ENCODE assay signal across 11 cellular contexts in the genomic region with DNA sequence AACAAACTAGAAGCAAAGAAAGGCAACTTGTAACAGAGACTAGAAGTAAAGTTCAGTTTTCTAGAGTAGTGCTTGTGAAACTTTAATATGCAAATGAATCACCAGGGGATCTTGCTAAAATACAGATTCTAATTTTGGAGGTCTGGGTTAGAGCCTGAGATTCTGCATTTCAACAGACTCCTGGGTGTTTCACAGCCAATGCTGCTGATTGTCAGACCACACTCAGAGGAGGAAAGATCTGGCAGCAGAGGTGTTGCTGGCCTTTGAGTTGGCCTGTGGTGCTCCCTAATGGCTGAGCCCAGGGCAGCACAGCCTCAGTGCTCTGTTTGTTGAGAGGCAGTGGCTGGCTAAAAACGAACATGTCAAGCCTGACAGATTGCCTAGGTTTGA. TPM values are rescaled to one million over a fixed set of nuclear protein-coding genes. Genes with fewer than 3 reads are reported as not detected.
DNase-seq lines count a peak whose midpoint lies in the region; ATAC-seq and TF ChIP-seq lines count a peak whose summit lies in the region.
"Had no signal": no experiment of that assay in that cellular context is flagged by ENCODE, and none has a peak within 500 bp of the region (broad histone marks: within the 10 kb centered on the region; RNA-seq: fewer than 3 reads in every experiment).

No MANE protein-coding gene starts in this region.

- no peak overlapping the region for H3K4me2 ChIP-seq in IMR-90 (ENCODE audit: low read depth, low read length)

- H3K79me1 ChIP-seq in IMR-90 (ENCODE audit: low read depth in 1 of 2, low read length in 2 of 2): peaks cover 18 to 82% of the 10 kb centered on the region in 2 experiments

- H4K5ac ChIP-seq in IMR-90 (ENCODE audit: low read depth, low read length): no peak overlapping the region

- H3K18ac ChIP-seq in IMR-90 (ENCODE audit: low read depth, low read length): no peak overlapping the region

- dilution Hi-C loops in IMR-90 (cut with HindIII; ENCODE audit: low sequenced_read_pairs, unreplicated experiment): no loop called here

- H3K9me1 ChIP-seq in IMR-90 (ENCODE audit: insufficient read depth, low read length): peaks cover 12% of the 10 kb centered on the region

- H3K36me3 ChIP-seq in IMR-90 (ENCODE audit: control insufficient read depth, insufficient read depth, low read length): peaks cover 2% of the 10 kb centered on the region
- peaks cover 0 to 48% (median 16%) of the 10 kb centered on the region in 9 donors for H3K36me3 ChIP-seq in heart right ventricle

- no peaks in the 10 kb centered on the region for H3K27me3 ChIP-seq in IMR-90 (ENCODE audit: control insufficient read depth, insufficient read depth, low read length)
- H3K27me3 ChIP-seq in heart right ventricle: no peaks in the 10 kb centered on the region

- H2BK20ac ChIP-seq in IMR-90 (ENCODE audit: low read depth, low read length): no peak overlapping the region

- no TSS peak for BruUV-seq in IMR-90 (replicated peaks; lab: Mats Ljungman, UMichigan)

- H3K9me3 ChIP-seq in IMR-90 (ENCODE audit: control insufficient read depth, insufficient read depth, low read length): no peaks in the 10 kb centered on the region
- no peaks in the 10 kb centered on the region for H3K9me3 ChIP-seq in heart right ventricle

- H3K56ac ChIP-seq in IMR-90 (ENCODE audit: extremely low read depth, insufficient read depth, low read length): no peak overlapping the region

- H3K27ac ChIP-seq in IMR-90 (ENCODE audit: insufficient read depth, low read length) (no peak overlapping the region), heart right ventricle (peak overlapping the region; percentile 33 to 99 (median 89))

- H3K27me3 Mint-ChIP-seq in natural killer cell treated with Interleukin-12 subunit alpha and Interleukin-12 subunit beta and Interleukin-15 and Interleukin-18, amount 100 ng/mL, for 72 hours: no peaks in the 10 kb centered on the region
- H3K27me3 Mint-ChIP-seq in natural killer cell (ENCODE audit: low read depth in 2 of 2): no peaks in the 10 kb centered on the region
- H3K27me3 Mint-ChIP-seq in T-cell: no peaks in the 10 kb centered on the region
- H3K27me3 Mint-ChIP-seq in activated CD4-positive, alpha-beta T cell treated with anti-CD3 and anti-CD28 coated beads, Interleukin-2, amount 10 ng/mL, durations not matched to agents 24 days and 14 days: no peaks in the 10 kb centered on the region

- CTCF ChIA-PET in IMR-90 (lab: Yijun Ruan, JAX): no interaction called here
- CTCF ChIA-PET in T-cell (lab: Charles Lee): no interaction called here

- TF ChIP-seq POLR2A in IMR-90 (IDR thresholded peaks at IDR 0.05; ENCODE audit: low read depth, low read length): no peak

- H3K4me3 ChIP-seq in IMR-90 (ENCODE audit: insufficient read depth, low read depth, low read length) (no peak overlapping the region), heart right ventricle (peak overlapping the region in 1 of 10 donors; percentile 1)

- peaks cover 5% of the 10 kb centered on the region for H3K36me3 Mint-ChIP-seq in natural killer cell treated with Interleukin-12 subunit alpha and Interleukin-12 subunit beta and Interleukin-15 and Interleukin-18, amount 100 ng/mL, for 72 hours
- H3K36me3 Mint-ChIP-seq in natural killer cell (peaks cover 7% of the 10 kb centered on the region), T-cell (peaks cover 30% of the 10 kb centered on the region)
- peaks cover 14% of the 10 kb centered on the region for H3K36me3 Mint-ChIP-seq in activated CD4-positive, alpha-beta T cell treated with anti-CD3 and anti-CD28 coated beads, Interleukin-2, amount 10 ng/mL, durations not matched to agents 24 days and 14 days (ENCODE audit: low read depth)

- H4K20me1 ChIP-seq in IMR-90 (ENCODE audit: insufficient read depth, low read length): peaks cover 44% of the 10 kb centered on the region

- WGBS in IMR-90 (ENCODE audit: extremely low coverage in 2 of 2, insufficient read length in 1 of 2), 2 experiments: no CpG with 5 or more reads among the region's 1 CpG
- 17 to 26% methylated on average over 1 of the region's 1 CpG for WGBS in heart right ventricle, 2 donors

- H3K14ac ChIP-seq in IMR-90 (replicated peaks; ENCODE audit: low read depth, low read length): no peak overlapping the region

- TF ChIP-seq CTCF in natural killer cell (IDR thresholded peaks at IDR 0.05): no peak
- TF ChIP-seq CTCF in IMR-90 (conservative IDR thresholded peaks at IDR 0.05; ENCODE audit: low read depth, low read length): no peak
- TF ChIP-seq CTCF in heart right ventricle (IDR thresholded peaks at IDR 0.05): peak in 4 of 9 donors; percentile 12 to 40 (median 31)

- no peaks in the 10 kb centered on the region for H3K9me3 Mint-ChIP-seq in natural killer cell treated with Interleukin-12 subunit alpha and Interleukin-12 subunit beta and Interleukin-15 and Interleukin-18, amount 100 ng/mL, for 72 hours
- no peaks in the 10 kb centered on the region for H3K9me3 Mint-ChIP-seq in natural killer cell
- H3K9me3 Mint-ChIP-seq in T-cell: no peaks in the 10 kb centered on the region
- H3K9me3 Mint-ChIP-seq in activated CD4-positive, alpha-beta T cell treated with anti-CD3 and anti-CD28 coated beads, Interleukin-2, amount 10 ng/mL, durations not matched to agents 24 days and 14 days: no peaks in the 10 kb centered on the region

- H3K23ac ChIP-seq in IMR-90 (ENCODE audit: low read depth, low read length): peak overlapping the region; percentile 18; the same call in 1 of the 2 replicates

- H2AK5ac ChIP-seq in IMR-90 (ENCODE audit: low read depth, low read length): no peak overlapping the region

- in situ Hi-C loops in IMR-90 (cut with MboI; ENCODE audit: low sequenced_read_pairs): no loop called here

- no peak for DNase-seq in natural killer cell treated with Interleukin-12 subunit alpha and Interleukin-12 subunit beta and Interleukin-15 and Interleukin-18, amount 100 ng/mL, for 72 hours (ENCODE audit: low spot score)
- DNase-seq in natural killer cell (no peak), IMR-90 (no peak), heart right ventricle (peak; percentile 53 to 59), T-cell (no peak), NCI-H82 (lab: John Stamatoyannopoulos, UW) (no peak)
- DNase-seq in activated CD4-positive, alpha-beta T cell treated with anti-CD3 and anti-CD28 coated beads, Interleukin-2, amount 50 U/mL, for 1 hour: no peak
- no peak for DNase-seq in activated CD4-positive, alpha-beta T cell treated with anti-CD3 and anti-CD28 coated beads, Interleukin-2, amount 10 ng/mL, durations not matched to agents 24 days and 14 days
- DNase-seq: ACHN; activated CD8-positive, alpha-beta memory T cell treated with anti-CD3 and anti-CD28 coated beads for 24 hours; central memory CD4-positive, alpha-beta T cell had no signal

- POLR2A ChIA-PET in IMR-90 (lab: Charles Lee; ENCODE audit: unreplicated experiment): no interaction called here
- POLR2A ChIA-PET in T-cell (lab: Charles Lee): no interaction called here

- peaks cover 18% of the 10 kb centered on the region for H3K4me1 ChIP-seq in IMR-90 (ENCODE audit: control insufficient read depth, insufficient read depth, low read length)
- H3K4me1 ChIP-seq in heart right ventricle: peaks cover 36 to 98% (median 92%) of the 10 kb centered on the region in 9 donors

- no peak overlapping the region for H2AFZ ChIP-seq in IMR-90 (replicated peaks; ENCODE audit: low read length, poor library complexity)

- H2BK15ac ChIP-seq in IMR-90 (ENCODE audit: low read depth, low read length): no peak overlapping the region

- intact Hi-C loops in natural killer cell (cut with micrococcal nuclease): no loop called here
- intact Hi-C loops in IMR-90 (cut with micrococcal nuclease): no loop called here
- intact Hi-C loops in heart right ventricle (cut with DNase I): no loop called here
- intact Hi-C loops in activated CD4-positive, alpha-beta T cell treated with anti-CD3 and anti-CD28 coated beads, Interleukin-2, amount 10 ng/mL, durations not matched to agents 24 days and 14 days (cut with micrococcal nuclease): no loop called here

- peaks cover 24 to 35% of the 10 kb centered on the region in 2 donors for H3K4me1 Mint-ChIP-seq in natural killer cell treated with Interleukin-12 subunit alpha and Interleukin-12 subunit beta and Interleukin-15 and Interleukin-18, amount 100 ng/mL, for 72 hours (ENCODE audit: low read depth in 2 of 2)
- H3K4me1 Mint-ChIP-seq in natural killer cell (peaks cover 22 to 35% of the 10 kb centered on the region in 2 donors), T-cell (peaks cover 44 to 52% (median 47%) of the 10 kb centered on the region in 3 donors)
- H3K4me1 Mint-ChIP-seq in activated CD4-positive, alpha-beta T cell treated with anti-CD3 and anti-CD28 coated beads, Interleukin-2, amount 10 ng/mL, durations not matched to agents 24 days and 14 days: peaks cover 20% of the 10 kb centered on the region

- H4K8ac ChIP-seq in IMR-90 (ENCODE audit: low read depth in 2 of 2, low read length in 2 of 2): no peak overlapping the region

- H3K9ac ChIP-seq in IMR-90 (ENCODE audit: low read depth, low read length): no peak overlapping the region

- no peak for TF ChIP-seq RAD21 in IMR-90 (IDR thresholded peaks at IDR 0.05; ENCODE audit: low read length)

- no peak overlapping the region for H3K4ac ChIP-seq in IMR-90 (ENCODE audit: low read depth, low read length)

- ATAC-seq in natural killer cell treated with Interleukin-12 subunit alpha and Interleukin-12 subunit beta and Interleukin-15 and Interleukin-18, amount 100 ng/mL, for 72 hours: peak; percentile 43 to 63
- ATAC-seq in natural killer cell (no peak), IMR-90 (ENCODE audit: low read depth) (no peak), heart right ventricle (peak; percentile 48 to 82 (median 70)), T-cell (replicated peaks in 1 of 4) (no peak)

- no peak overlapping the region for H2BK120ac ChIP-seq in IMR-90 (ENCODE audit: low read depth, low read length)

- H3K27ac Mint-ChIP-seq in natural killer cell treated with Interleukin-12 subunit alpha and Interleukin-12 subunit beta and Interleukin-15 and Interleukin-18, amount 100 ng/mL, for 72 hours: peak overlapping the region in 1 of 2 donors; percentile 43
- H3K27ac Mint-ChIP-seq in natural killer cell (no peak overlapping the region), T-cell (no peak overlapping the region)
- no peak overlapping the region for H3K27ac Mint-ChIP-seq in activated CD4-positive, alpha-beta T cell treated with anti-CD3 and anti-CD28 coated beads, Interleukin-2, amount 10 ng/mL, durations not matched to agents 24 days and 14 days

- no peak overlapping the region for H4K91ac ChIP-seq in IMR-90 (ENCODE audit: insufficient read depth, low read depth, low read length)

- no peak overlapping the region for H3K4me3 Mint-ChIP-seq in natural killer cell treated with Interleukin-12 subunit alpha and Interleukin-12 subunit beta and Interleukin-15 and Interleukin-18, amount 100 ng/mL, for 72 hours
- no peak overlapping the region for H3K4me3 Mint-ChIP-seq in natural killer cell
- H3K4me3 Mint-ChIP-seq in T-cell: no peak overlapping the region
- H3K4me3 Mint-ChIP-seq in activated CD4-positive, alpha-beta T cell treated with anti-CD3 and anti-CD28 coated beads, Interleukin-2, amount 10 ng/mL, durations not matched to agents 24 days and 14 days: no peak overlapping the region

- H2BK5ac ChIP-seq in IMR-90 (ENCODE audit: low read depth, low read length, poor library complexity, severe bottlenecking): no peak overlapping the region

- no peak overlapping the region for H2AK9ac ChIP-seq in IMR-90 (replicated peaks; ENCODE audit: low read depth, low read length, poor library complexity)

RNA-seq across cellular contexts. Expression of gene CRY2, which starts 5.4 kb away (rescaled TPM):
- total RNA-seq in natural killer cell treated with Interleukin-12 subunit alpha and Interleukin-12 subunit beta and Interleukin-15 and Interleukin-18, amount 100 ng/mL, for 72 hours: 10 to 100 TPM; 22.8 to 28.5 TPM
- total RNA-seq in natural killer cell (100 to 1,000 TPM; 124 to 214 (median 141) TPM), IMR-90 (2012; rRNA removed) (12.8 and 13.1 TPM in 2 replicates), heart right ventricle (100 to 1,000 TPM in 5 of 10 donors, 10 to 100 TPM in 5; 61.8 to 131 (median 98.0) TPM), T-cell (100 to 1,000 TPM in 2 of 5 donors, 10 to 100 TPM in 3; 54.0 to 198 (median 63.5) TPM)
- polyA plus RNA-seq in IMR-90 (2012; rRNA removed) (10.8 and 12.2 TPM in 2 replicates), heart right ventricle (10 to 100 TPM; 16.8 to 24.4 TPM)
- polyA plus RNA-seq in IMR-90 (2012; cell fraction: cytosol; rRNA removed): 5.4 and 6.9 TPM in 2 replicates
- polyA plus RNA-seq in IMR-90 (2012; cell fraction: nucleus; rRNA removed; ENCODE audit: low replicate concordance): 33.2 and 38.5 TPM in 2 replicates
- total RNA-seq in activated CD4-positive, alpha-beta T cell treated with anti-CD3 and anti-CD28 coated beads, Interleukin-2, amount 10 ng/mL, durations not matched to agents 24 days and 14 days: 22.1 and 22.5 TPM in 2 replicates

RNA-seq across cellular contexts. Expression of gene MAPK8IP1, which starts 32.7 kb away (rescaled TPM):
- 1 to 10 TPM; 2.0 to 3.4 TPM for total RNA-seq in natural killer cell treated with Interleukin-12 subunit alpha and Interleukin-12 subunit beta and Interleukin-15 and Interleukin-18, amount 100 ng/mL, for 72 hours
- 10 to 100 TPM in 2 of 3 donors, 1 to 10 TPM in 1; 9.7 to 21.5 (median 13.9) TPM for total RNA-seq in natural killer cell
- total RNA-seq in IMR-90 (2012; rRNA removed): 6.5 and 6.9 TPM in 2 replicates
- 9.6 and 12.4 TPM in 2 replicates for polyA plus RNA-seq in IMR-90 (2012; rRNA removed)
- 5.9 and 10.4 TPM in 2 replicates for polyA plus RNA-seq in IMR-90 (2012; cell fraction: cytosol; rRNA removed)
- 10.5 and 18.3 TPM in 2 replicates for polyA plus RNA-seq in IMR-90 (2012; cell fraction: nucleus; rRNA removed; ENCODE audit: low replicate concordance)
- total RNA-seq in heart right ventricle: 1 to 10 TPM; 4.4 to 8.0 (median 6.5) TPM
- polyA plus RNA-seq in heart right ventricle: 1 to 10 TPM; 2.6 to 3.1 TPM
- 1 to 10 TPM in 4 of 5 donors, under 1 TPM in 1; 0.90 to 9.9 (median 1.8) TPM for total RNA-seq in T-cell
- 0.49 and 0.83 TPM in 2 replicates for total RNA-seq in activated CD4-positive, alpha-beta T cell treated with anti-CD3 and anti-CD28 coated beads, Interleukin-2, amount 10 ng/mL, durations not matched to agents 24 days and 14 days

RNA-seq across cellular contexts. Expression of gene SLC35C1, which starts 47.8 kb away (rescaled TPM):
- 10 to 100 TPM; 15.9 to 18.7 TPM for total RNA-seq in natural killer cell treated with Interleukin-12 subunit alpha and Interleukin-12 subunit beta and Interleukin-15 and Interleukin-18, amount 100 ng/mL, for 72 hours
- total RNA-seq in natural killer cell (10 to 100 TPM in 1 of 3 donors, 1 to 10 TPM in 2; 7.1 to 11.9 (median 9.5) TPM), IMR-90 (2012; rRNA removed) (3.1 and 4.3 TPM in 2 replicates), heart right ventricle (1 to 10 TPM; 4.5 to 9.6 (median 6.1) TPM), T-cell (10 to 100 TPM in 4 of 5 donors, 1 to 10 TPM in 1; 8.3 to 27.0 (median 23.9) TPM)
- polyA plus RNA-seq in IMR-90 (2012; rRNA removed) (26.7 and 27.1 TPM in 2 replicates), heart right ventricle (10 to 100 TPM in 1 of 2 donors, 1 to 10 TPM in 1; 5.2 to 14.1 TPM)
- 7.0 and 23.7 TPM in 2 replicates for polyA plus RNA-seq in IMR-90 (2012; cell fraction: cytosol; rRNA removed)
- 3.3 and 12.5 TPM in 2 replicates for polyA plus RNA-seq in IMR-90 (2012; cell fraction: nucleus; rRNA removed; ENCODE audit: low replicate concordance)
- total RNA-seq in activated CD4-positive, alpha-beta T cell treated with anti-CD3 and anti-CD28 coated beads, Interleukin-2, amount 10 ng/mL, durations not matched to agents 24 days and 14 days: 15.3 and 17.4 TPM in 2 replicates

RNA-seq across cellular contexts. Expression of gene FREY1, which starts 54.4 kb away (rescaled TPM):
- total RNA-seq in natural killer cell treated with Interleukin-12 subunit alpha and Interleukin-12 subunit beta and Interleukin-15 and Interleukin-18, amount 100 ng/mL, for 72 hours: 1 to 10 TPM; 4.2 to 4.9 TPM
- total RNA-seq in natural killer cell (1 to 10 TPM; 3.7 to 6.8 (median 3.9) TPM), IMR-90 (2012; rRNA removed) (0.83 TPM in 1 of 2 replicates, not detected in the other), heart right ventricle (under 1 TPM in 3 of 10 donors, not detected in 7; 0.38 to 0.55 (median 0.39) TPM), T-cell (1 to 10 TPM; 2.5 to 6.8 (median 4.6) TPM)
- polyA plus RNA-seq in IMR-90 (2012; rRNA removed) (0.21 and 0.49 TPM in 2 replicates), heart right ventricle (under 1 TPM; 0.22 to 0.59 TPM)
- polyA plus RNA-seq in IMR-90 (2012; cell fraction: cytosol; rRNA removed): 0.10 and 0.11 TPM in 2 replicates
- 1.6 and 1.7 TPM in 2 replicates for polyA plus RNA-seq in IMR-90 (2012; cell fraction: nucleus; rRNA removed; ENCODE audit: low replicate concordance)
- total RNA-seq in activated CD4-positive, alpha-beta T cell treated with anti-CD3 and anti-CD28 coated beads, Interleukin-2, amount 10 ng/mL, durations not matched to agents 24 days and 14 days: 1.8 and 2.0 TPM in 2 replicates

Comparison
In these comparisons a context has a peak if more than half of its experiments do, and no peak if none do; other contexts are left out.
1. ATAC-seq: peak in natural killer cell treated with Interleukin-12 subunit alpha and Interleukin-12 subunit beta and Interleukin-15 and Interleukin-18, amount 100 ng/mL, for 72 hours (2 of 2) and heart right ventricle (8 of 8); none in natural killer cell (0 of 3), IMR-90 (single experiment) and T-cell (0 of 4).
2. DNase-seq: peak in heart right ventricle (2 of 2); none in natural killer cell treated with Interleukin-12 subunit alpha and Interleukin-12 subunit beta and Interleukin-15 and Interleukin-18, amount 100 ng/mL, for 72 hours (single experiment), natural killer cell (single experiment), IMR-90 (single experiment), T-cell (0 of 34), activated CD4-positive, alpha-beta T cell treated with anti-CD3 and anti-CD28 coated beads, Interleukin-2, amount 50 U/mL, for 1 hour (single experiment), NCI-H82 (single experiment) and activated CD4-positive, alpha-beta T cell treated with anti-CD3 and anti-CD28 coated beads, Interleukin-2, amount 10 ng/mL, durations not matched to agents 24 days and 14 days (single experiment).